ENCODE assay signal across 8 cellular contexts in the genomic region with DNA sequence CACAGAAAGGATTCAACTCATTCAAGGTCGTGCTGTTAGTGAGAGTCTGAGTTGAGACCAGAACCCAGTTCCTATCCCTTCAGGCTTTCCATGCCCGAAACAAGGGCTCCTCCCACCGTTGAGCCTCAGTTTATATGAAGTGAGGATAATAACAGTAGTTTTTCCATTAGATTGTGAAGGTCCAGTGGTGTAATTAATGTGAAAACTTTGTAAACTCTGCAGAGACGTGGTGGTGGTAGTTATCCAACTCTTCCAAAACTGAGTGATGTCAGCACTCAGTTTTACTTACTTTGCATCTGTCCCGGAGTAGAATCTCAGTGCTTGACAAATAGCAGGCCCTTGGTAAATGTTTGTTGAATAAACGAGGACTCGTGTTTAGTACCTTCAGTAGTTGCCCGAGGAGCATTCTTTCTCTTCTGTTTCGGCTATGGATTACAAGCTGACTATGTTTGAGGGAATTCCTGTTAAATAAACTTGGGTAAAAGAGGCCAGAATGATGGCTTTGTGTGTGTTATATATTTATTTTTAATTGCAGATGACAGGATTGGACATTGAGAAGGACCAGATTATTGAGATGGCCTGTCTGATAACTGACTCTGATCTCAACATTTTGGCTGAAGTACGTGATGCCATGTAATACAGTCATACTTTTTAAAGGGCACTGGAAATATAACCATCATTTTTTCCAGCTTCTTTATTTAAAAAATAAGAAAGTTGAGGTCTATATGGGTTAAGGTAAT. TPM values are rescaled to one million over a fixed set of nuclear protein-coding genes. Genes with fewer than 3 reads are reported as not detected.
DNase-seq lines count a peak whose midpoint lies in the region; ATAC-seq and TF ChIP-seq lines count a peak whose summit lies in the region.

No MANE protein-coding gene starts in this region.

- peaks cover 6 to 19% of the 10 kb centered on the region in 2 donors for H3K36me3 ChIP-seq in psoas muscle (ENCODE audit: insufficient read depth in 1 of 2, low read depth in 1 of 2)

- no peaks in the 10 kb centered on the region for H3K27me3 ChIP-seq in psoas muscle (ENCODE audit: insufficient read depth in 3 of 3, low read length in 2 of 3)

- H3K4me3 ChIP-seq in WI38 (ENCODE audit: low read depth, low read length) (peak overlapping the region; percentile 97), psoas muscle (peak overlapping the region; percentile 92)

- H3K9me3 Mint-ChIP-seq in activated CD4-positive, alpha-beta T cell treated with anti-CD3 and anti-CD28 coated beads for 36 hours (ENCODE audit: low read depth) = no peaks in the 10 kb centered on the region

- peaks cover 27% of the 10 kb centered on the region for H3K4me1 Mint-ChIP-seq in activated CD4-positive, alpha-beta T cell treated with anti-CD3 and anti-CD28 coated beads for 36 hours

- WGBS in psoas muscle, 3 donors = 7 to 16% (median 7%) methylated on average over 10 of the region's 10 CpGs

- intact Hi-C loops in activated CD4-positive, alpha-beta T cell treated with anti-CD3 and anti-CD28 coated beads for 36 hours (cut with DNase I, micrococcal nuclease) = loop anchor here in 1 of 2 experiments (2.0 to 10.0 kb wide), 2 partner anchors 91 to 565 kb away; partner anchors contain the start of gene USP28
- intact Hi-C loops in head of caudate nucleus (cut with DNase I) (loop anchor here (5.0 kb wide), 1 partner anchor 98 kb away; no protein-coding TSS in a partner anchor), psoas muscle (cut with DNase I) (loop anchor here in 1 of 2 donors (2.0 kb wide), 1 partner anchor 93 kb away; no protein-coding TSS in a partner anchor)

- TF ChIP-seq CTCF in WI38 (IDR thresholded peaks at IDR 0.05; ENCODE audit: low read depth, low read length) = no peak
- no peak for TF ChIP-seq CTCF in psoas muscle (IDR thresholded peaks at IDR 0.05)

- H3K27ac ChIP-seq in psoas muscle = peak overlapping the region; percentile 85

- POLR2A ChIA-PET in activated CD4-positive, alpha-beta T cell treated with anti-CD3 and anti-CD28 coated beads for 36 hours (lab: Charles Lee) = no interaction called here

- no peak for DNase-seq in activated CD4-positive, alpha-beta T cell treated with anti-CD3 and anti-CD28 coated beads for 36 hours
- DNase-seq in activated CD4-positive, alpha-beta T cell treated with anti-CD3 and anti-CD28 coated beads, Interleukin-2, amount 50 U/mL, for 48 hours = no peak
- DNase-seq in head of caudate nucleus (peak in 28 of 42 donors; percentile 2 to 65 (median 29)), psoas muscle (no peak), mesenteric fat pad (ENCODE audit: low spot score) (no peak), NCI-H774 (lab: John Stamatoyannopoulos, UW) (no peak), NCI-H345 (lab: John Stamatoyannopoulos, UW) (no peak)

- no peak for ATAC-seq in activated CD4-positive, alpha-beta T cell treated with anti-CD3 and anti-CD28 coated beads for 36 hours
- no peak for ATAC-seq in psoas muscle

- no peaks in the 10 kb centered on the region for H3K9me3 ChIP-seq in psoas muscle

- H3K27me3 Mint-ChIP-seq in activated CD4-positive, alpha-beta T cell treated with anti-CD3 and anti-CD28 coated beads for 36 hours = no peaks in the 10 kb centered on the region

- H3K4me3 Mint-ChIP-seq in activated CD4-positive, alpha-beta T cell treated with anti-CD3 and anti-CD28 coated beads for 36 hours = peak overlapping the region; percentile 93

- peaks cover 23% of the 10 kb centered on the region for H3K4me1 ChIP-seq in psoas muscle

- peaks cover 26% of the 10 kb centered on the region for H3K36me3 Mint-ChIP-seq in activated CD4-positive, alpha-beta T cell treated with anti-CD3 and anti-CD28 coated beads for 36 hours (ENCODE audit: low read depth)

- H3K27ac Mint-ChIP-seq in activated CD4-positive, alpha-beta T cell treated with anti-CD3 and anti-CD28 coated beads for 36 hours = peak overlapping the region; percentile 93

- CTCF ChIA-PET in activated CD4-positive, alpha-beta T cell treated with anti-CD3 and anti-CD28 coated beads for 36 hours (lab: Charles Lee) = no interaction called here

RNA-seq across cellular contexts. Expression of gene REXO2, which starts 1.0 kb away (rescaled TPM):
- total RNA-seq in activated CD4-positive, alpha-beta T cell treated with anti-CD3 and anti-CD28 coated beads for 36 hours = 10 to 100 TPM; 66.6 to 70.0 TPM
- total RNA-seq in psoas muscle (10 to 100 TPM; 44.1 to 77.4 (median 61.9) TPM), mesenteric fat pad (85.9 TPM)
- polyA plus RNA-seq in psoas muscle = 10 to 100 TPM; 57.4 to 67.8 (median 67.5) TPM

RNA-seq across cellular contexts. Expression of gene RBM7, which starts 39.8 kb away (rescaled TPM):
- total RNA-seq in activated CD4-positive, alpha-beta T cell treated with anti-CD3 and anti-CD28 coated beads for 36 hours = 10 to 100 TPM; 46.7 to 72.3 TPM
- total RNA-seq in psoas muscle (10 to 100 TPM in 3 of 4 donors, 1 to 10 TPM in 1; 9.1 to 24.1 (median 17.3) TPM), mesenteric fat pad (29.5 TPM)
- polyA plus RNA-seq in psoas muscle = 10 to 100 TPM; 13.7 to 21.7 (median 18.5) TPM

RNA-seq across cellular contexts. Expression of gene C11orf71, which starts 40.0 kb away (rescaled TPM):
- 1 to 10 TPM; 4.8 to 5.5 TPM for total RNA-seq in activated CD4-positive, alpha-beta T cell treated with anti-CD3 and anti-CD28 coated beads for 36 hours
- total RNA-seq in psoas muscle (10 to 100 TPM in 3 of 4 donors, 1 to 10 TPM in 1; 7.8 to 18.1 (median 11.5) TPM), mesenteric fat pad (6.6 TPM)
- 10 to 100 TPM in 1 of 3 donors, 1 to 10 TPM in 2; 3.4 to 13.1 (median 5.0) TPM for polyA plus RNA-seq in psoas muscle

Comparison
In these comparisons a context has a peak if more than half of its experiments do, and no peak if none do; other contexts are left out.
1. DNase-seq: peak in head of caudate nucleus (28 of 42); none in activated CD4-positive, alpha-beta T cell treated with anti-CD3 and anti-CD28 coated beads for 36 hours (single experiment), activated CD4-positive, alpha-beta T cell treated with anti-CD3 and anti-CD28 coated beads, Interleukin-2, amount 50 U/mL, for 48 hours (0 of 2), psoas muscle (0 of 2), mesenteric fat pad (single experiment), NCI-H774 (single experiment) and NCI-H345 (single experiment).